9 cellular contexts compared by ENCODE assay signal in the genomic region with DNA sequence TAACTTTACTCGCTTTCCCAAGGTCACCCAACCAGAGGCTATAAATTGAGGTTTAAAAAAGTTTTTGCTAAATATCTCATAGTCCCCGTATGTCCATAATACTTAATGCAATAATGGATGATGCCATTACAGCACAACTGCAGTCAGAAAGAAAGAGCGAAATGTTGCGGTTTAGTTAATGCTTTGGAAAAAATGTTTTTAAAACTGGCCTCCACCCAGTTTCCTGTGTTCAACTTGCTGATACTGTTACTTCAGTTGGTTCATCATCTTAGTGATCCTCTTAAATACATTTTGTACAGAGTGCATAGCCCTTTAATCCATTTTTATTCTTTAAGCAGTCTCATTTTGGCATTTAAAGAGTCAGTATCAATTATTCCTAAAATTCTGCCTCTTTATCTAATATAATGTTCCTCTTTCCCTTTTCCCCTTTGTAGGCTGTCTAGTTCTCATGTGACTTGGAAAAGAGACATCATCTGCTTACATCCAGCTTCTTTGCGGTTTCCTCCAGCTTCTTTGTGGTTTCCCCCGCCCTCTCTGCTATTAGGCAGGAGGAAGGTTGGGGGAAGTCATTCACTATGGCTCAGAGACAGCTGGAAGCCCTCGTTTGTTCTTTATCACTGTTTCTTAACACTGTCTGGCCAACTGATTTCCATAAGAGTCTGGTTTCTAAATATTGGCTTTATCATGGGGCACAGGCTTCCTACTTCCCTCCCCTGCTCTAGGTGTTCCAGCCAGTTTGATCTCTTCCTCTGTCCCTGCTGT.
DNase-seq lines count a peak whose midpoint lies in the region; ATAC-seq and TF ChIP-seq lines count a peak whose summit lies in the region.
"Had no signal": no experiment of that assay in that cellular context is flagged by ENCODE, and none has a peak within 500 bp of the region (broad histone marks: within the 10 kb centered on the region; RNA-seq: fewer than 3 reads in every experiment).

No MANE protein-coding gene starts in this region.

- no peak overlapping the region for H3K4me3 Mint-ChIP-seq in glutamatergic neuron (ENCODE audit: unreplicated experiment)

- H3K4me3 ChIP-seq in AG10803 (ENCODE audit: low read length) (no peak overlapping the region), body of pancreas (no peak overlapping the region), lung (no peak overlapping the region)
- H3K4me3 ChIP-seq: coronary artery had no signal

- no peak for TF ChIP-seq CTCF in AG10803 (conservative IDR thresholded peaks at IDR 0.05; ENCODE audit: low read length)
- TF ChIP-seq CTCF in body of pancreas (IDR thresholded peaks at IDR 0.05), result no peak
- TF ChIP-seq CTCF in lung (IDR thresholded peaks at IDR 0.05; ENCODE audit: control extremely low read depth, extremely low read depth), result no peak
- no peak for TF ChIP-seq CTCF in glutamatergic neuron (IDR thresholded peaks at IDR 0.05; ENCODE audit: partially characterized antibody, unreplicated experiment)

- H3K27ac ChIP-seq in body of pancreas (peak overlapping the region in 1 of 4 donors; percentile 0), lung (ENCODE audit: low read depth in 1 of 2, low read length in 1 of 2) (no peak overlapping the region)
- H3K27ac ChIP-seq: coronary artery had no signal

- peaks cover 3% of the 10 kb centered on the region for H3K4me1 Mint-ChIP-seq in glutamatergic neuron (ENCODE audit: low read depth, unreplicated experiment)

- H3K9me3 Mint-ChIP-seq in glutamatergic neuron (ENCODE audit: unreplicated experiment), result no peaks in the 10 kb centered on the region

- no peaks in the 10 kb centered on the region for H3K36me3 ChIP-seq in body of pancreas (replicated peaks in 1 of 2; ENCODE audit: insufficient read depth in 1 of 2, low read depth in 2 of 2)
- H3K36me3 ChIP-seq in lung (ENCODE audit: control insufficient read depth in 2 of 2, insufficient read depth in 2 of 2, low read length in 2 of 2), result no peaks in the 10 kb centered on the region

- H3K9me3 ChIP-seq in body of pancreas, result no peaks in the 10 kb centered on the region
- no peaks in the 10 kb centered on the region for H3K9me3 ChIP-seq in lung (ENCODE audit: control insufficient read depth in 2 of 2, insufficient read depth in 1 of 2, low read length in 1 of 2)

- peak; percentile 38 for ATAC-seq in body of pancreas
- peak; percentile 78 for ATAC-seq in lung (ENCODE audit: insufficient read depth, low FRiP score)
- ATAC-seq in HG02885 (IDR thresholded peaks at IDR 0.05; ENCODE audit: poor library complexity, unreplicated experiment), result no peak
- no peak for ATAC-seq in HG03460 (IDR thresholded peaks at IDR 0.05; ENCODE audit: unreplicated experiment)

- H3K27me3 Mint-ChIP-seq in glutamatergic neuron (ENCODE audit: unreplicated experiment), result no peaks in the 10 kb centered on the region

- DNase-seq in AG10803 (ENCODE audit: low read depth) (peak; percentile 84), M059J (ENCODE audit: low read depth) (peak; percentile 84), body of pancreas (peak in 3 of 4 donors; percentile 13 to 67 (median 25)), lung (ENCODE audit: low spot score) (peak; percentile 29), glutamatergic neuron (no peak)
- DNase-seq in stimulated activated CD4-positive, alpha-beta T cell treated with anti-CD3 and anti-CD28 coated beads, Interleukin-1b, Interleukin-23, amount 100 ng/mL, for 48 hours, result no peak

- intact Hi-C loops in body of pancreas (cut with DNase I), result no loop called here

- no peaks in the 10 kb centered on the region for H3K36me3 Mint-ChIP-seq in glutamatergic neuron (ENCODE audit: unreplicated experiment)

- WGBS in body of pancreas, 2 donors, result 47 to 63% methylated on average over 7 of the region's 7 CpGs
- WGBS in lung, 2 donors, result 17 to 40% methylated on average over 7 of the region's 7 CpGs

- H3K27me3 ChIP-seq in body of pancreas, result no peaks in the 10 kb centered on the region
- H3K27me3 ChIP-seq in lung (ENCODE audit: control insufficient read depth, insufficient read depth), result no peaks in the 10 kb centered on the region

- H3K4me1 ChIP-seq in body of pancreas, result no peaks in the 10 kb centered on the region
- no peaks in the 10 kb centered on the region for H3K4me1 ChIP-seq in lung (ENCODE audit: control insufficient read depth in 2 of 2, insufficient read depth in 2 of 2, low read length in 2 of 2)

- no peak for TF ChIP-seq POLR2A in body of pancreas (IDR thresholded peaks at IDR 0.05)

- H3K27ac Mint-ChIP-seq in glutamatergic neuron (ENCODE audit: unreplicated experiment), result no peak overlapping the region

Comparison
In these comparisons a context has a peak if more than half of its experiments do, and no peak if none do; other contexts are left out.
1. DNase-seq: peak in AG10803 (single experiment), M059J (single experiment), body of pancreas (3 of 4) and lung (single experiment); none in stimulated activated CD4-positive, alpha-beta T cell treated with anti-CD3 and anti-CD28 coated beads, Interleukin-1b, Interleukin-23, amount 100 ng/mL, for 48 hours (single experiment) and glutamatergic neuron (single experiment).
2. ATAC-seq: peak in body of pancreas (single experiment) and lung (single experiment); none in HG02885 (single experiment) and HG03460 (single experiment).